In the genomic region with DNA sequence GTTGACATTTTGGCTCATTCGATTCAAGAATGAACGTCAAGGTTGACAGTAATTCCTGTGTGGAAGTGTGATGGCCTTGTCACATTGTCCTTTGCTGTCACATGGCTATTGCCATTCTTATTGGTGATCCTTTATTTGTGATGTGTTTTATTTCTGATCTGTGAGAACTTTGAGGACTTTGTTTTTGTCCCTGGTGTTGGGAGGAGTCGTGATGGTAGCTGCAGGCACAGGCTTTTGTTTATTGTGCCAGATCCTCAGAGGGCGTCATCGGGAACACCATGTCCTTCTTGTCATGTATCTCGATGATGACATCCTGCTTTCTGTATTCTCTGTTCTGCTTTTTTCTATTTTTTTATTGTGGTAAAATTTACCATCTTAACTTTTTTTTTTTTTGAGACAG, we compare ENCODE assay signal across 1 cellular context.
A peak's percentile ranks its signal among the peaks of the same experiment; 100 is the strongest.
TF ChIP-seq lines count a peak whose summit lies in the region.

No MANE protein-coding gene starts in this region.

TF ChIP-seq in GM12878, 131 proteins besides CTCF, POLR2A, EP300 and RAD21:
- TF ChIP-seq SPI1 (IDR thresholded peaks at IDR 0.05; ENCODE audit: borderline replicate concordance, insufficient read depth, low read depth, low read length) (peak; percentile 36; the same call in 1 of the 2 replicates), HCFC1 (IDR thresholded peaks at IDR 0.05; ENCODE audit: low read length) (no peak), ESRRA (IDR thresholded peaks at IDR 0.05; ENCODE audit: low read length) (no peak), PAX5 (IDR thresholded peaks at IDR 0.05; ENCODE audit: borderline replicate concordance, low read depth, low read length) (no peak)
